Comparison of ENCODE assay signal across 20 cellular contexts in genomic region chr2:224885295-224885694, GRCh38.
DNase-seq lines count a peak whose midpoint lies in the region; ATAC-seq and TF ChIP-seq lines count a peak whose summit lies in the region.
"Had no signal": no experiment of that assay in that cellular context is flagged by ENCODE, and none has a peak within 500 bp of the region (broad histone marks: within the 10 kb centered on the region; RNA-seq: fewer than 3 reads in every experiment).

No MANE protein-coding gene starts in this region.

- TF ChIP-seq CTCF in natural killer cell (IDR thresholded peaks at IDR 0.05) (no peak), chondrocyte (IDR thresholded peaks at IDR 0.05) (no peak), body of pancreas (IDR thresholded peaks at IDR 0.05) (no peak)

- no peaks in the 10 kb centered on the region for H3K27me3 Mint-ChIP-seq in natural killer cell treated with Interleukin-12 subunit alpha and Interleukin-12 subunit beta and Interleukin-15 and Interleukin-18, amount 100 ng/mL, for 72 hours
- H3K27me3 Mint-ChIP-seq in natural killer cell (ENCODE audit: low read depth in 2 of 2) (no peaks in the 10 kb centered on the region), chondrocyte (ENCODE audit: low read depth) (no peaks in the 10 kb centered on the region)

- H3K4me3 ChIP-seq in SJSA1 (no peak overlapping the region), body of pancreas (no peak overlapping the region)
- H3K4me3 ChIP-seq: left lung, mucosa of descending colon, testis had no signal

- intact Hi-C loops in natural killer cell (cut with micrococcal nuclease), result no loop called here
- intact Hi-C loops in body of pancreas (cut with DNase I), result no loop called here
- intact Hi-C loops in left cardiac atrium (cut with DNase I), result no loop called here

- peak overlapping the region; percentile 75 for H3K27ac ChIP-seq in SJSA1
- H3K27ac ChIP-seq in body of pancreas, result no peak overlapping the region
- H3K27ac ChIP-seq: neutrophil, testis had no signal

- no peak for ATAC-seq in natural killer cell treated with Interleukin-12 subunit alpha and Interleukin-12 subunit beta and Interleukin-15 and Interleukin-18, amount 100 ng/mL, for 72 hours
- no peak for ATAC-seq in natural killer cell
- ATAC-seq in GM21717 (IDR thresholded peaks at IDR 0.05; ENCODE audit: unreplicated experiment), result no peak
- ATAC-seq in body of pancreas, result no peak
- no peak for ATAC-seq in left cardiac atrium
- ATAC-seq: mucosa of descending colon, Right ventricle myocardium inferior had no signal

- H3K4me1 ChIP-seq in SJSA1 (replicated peaks) (peaks cover 65% of the 10 kb centered on the region), body of pancreas (no peaks in the 10 kb centered on the region)
- H3K4me1 ChIP-seq: testis had no signal

- H3K27me3 ChIP-seq in SJSA1 (replicated peaks) (no peaks in the 10 kb centered on the region), body of pancreas (no peaks in the 10 kb centered on the region)
- H3K27me3 ChIP-seq: left lung, neutrophil, testis had no signal

- H3K36me3 Mint-ChIP-seq in natural killer cell treated with Interleukin-12 subunit alpha and Interleukin-12 subunit beta and Interleukin-15 and Interleukin-18, amount 100 ng/mL, for 72 hours, result peaks cover 69% of the 10 kb centered on the region
- peaks cover 21% of the 10 kb centered on the region for H3K36me3 Mint-ChIP-seq in natural killer cell
- peaks cover 4% of the 10 kb centered on the region for H3K36me3 Mint-ChIP-seq in chondrocyte (ENCODE audit: low read depth)

- peaks cover 37% of the 10 kb centered on the region for H3K36me3 ChIP-seq in SJSA1
- no peaks in the 10 kb centered on the region for H3K36me3 ChIP-seq in body of pancreas (replicated peaks in 1 of 2; ENCODE audit: insufficient read depth in 1 of 2, low read depth in 2 of 2)
- H3K36me3 ChIP-seq: left lung, neutrophil had no signal

- no peak for TF ChIP-seq POLR2A in body of pancreas (IDR thresholded peaks at IDR 0.05)

- no peaks in the 10 kb centered on the region for H3K9me3 Mint-ChIP-seq in natural killer cell treated with Interleukin-12 subunit alpha and Interleukin-12 subunit beta and Interleukin-15 and Interleukin-18, amount 100 ng/mL, for 72 hours
- H3K9me3 Mint-ChIP-seq in natural killer cell (no peaks in the 10 kb centered on the region), chondrocyte (ENCODE audit: low read depth) (peaks cover 3% of the 10 kb centered on the region)
- H3K9me3 Mint-ChIP-seq: T-helper 1 cell treated with Interleukin-12 subunit alpha and Interleukin-12 subunit beta and Interleukin-4 antibody, amounts not matched to agents 30 μg/mL and 1 μg/mL, for 36 hours had no signal

- H3K27ac Mint-ChIP-seq in natural killer cell treated with Interleukin-12 subunit alpha and Interleukin-12 subunit beta and Interleukin-15 and Interleukin-18, amount 100 ng/mL, for 72 hours, result peak overlapping the region; percentile 67 to 86
- H3K27ac Mint-ChIP-seq in natural killer cell (peak overlapping the region in 1 of 2 donors; percentile 71), chondrocyte (ENCODE audit: unreplicated experiment) (peak overlapping the region; percentile 57)

- H3K4me3 Mint-ChIP-seq in natural killer cell treated with Interleukin-12 subunit alpha and Interleukin-12 subunit beta and Interleukin-15 and Interleukin-18, amount 100 ng/mL, for 72 hours, result no peak overlapping the region
- H3K4me3 Mint-ChIP-seq in natural killer cell (no peak overlapping the region), chondrocyte (ENCODE audit: unreplicated experiment) (no peak overlapping the region)

- no peak for DNase-seq in natural killer cell treated with Interleukin-12 subunit alpha and Interleukin-12 subunit beta and Interleukin-15 and Interleukin-18, amount 100 ng/mL, for 72 hours (ENCODE audit: low spot score)
- DNase-seq in natural killer cell (no peak), SJSA1 (ENCODE audit: low read depth in 1 of 2, low spot score in 2 of 2) (peak in 1 of 2 experiments; percentile 44), chondrocyte (ENCODE audit: low spot score) (no peak), NCI-H345 (lab: John Stamatoyannopoulos, UW) (no peak), body of pancreas (no peak), left cardiac atrium (no peak)
- DNase-seq: activated CD8-positive, alpha-beta memory T cell treated with anti-CD3 and anti-CD28 coated beads for 24 hours; COR-L47; left lung; mucosa of descending colon; NCI-H1105; NCI-H524; retina; stimulated activated CD4-positive, alpha-beta T cell treated with anti-CD3 and anti-CD28 coated beads, Interleukin-12 subunit alpha, Interleukin-12 subunit beta, amount 100 ng/mL, for 4 hours; testis had no signal

- H3K4me1 Mint-ChIP-seq in natural killer cell treated with Interleukin-12 subunit alpha and Interleukin-12 subunit beta and Interleukin-15 and Interleukin-18, amount 100 ng/mL, for 72 hours (ENCODE audit: low read depth in 2 of 2), result peaks cover 48 to 74% of the 10 kb centered on the region in 2 donors
- H3K4me1 Mint-ChIP-seq in natural killer cell, result peaks cover 43 to 46% of the 10 kb centered on the region in 2 donors
- H3K4me1 Mint-ChIP-seq in chondrocyte (ENCODE audit: low read depth), result peaks cover 48% of the 10 kb centered on the region

- H3K9me3 ChIP-seq in SJSA1 (replicated peaks) (no peaks in the 10 kb centered on the region), body of pancreas (no peaks in the 10 kb centered on the region)
- H3K9me3 ChIP-seq: left lung, mucosa of descending colon, neutrophil, testis had no signal
